Comparison of ENCODE assay signal across 8 cellular contexts in genomic region chr10:72336259-72337038, GRCh38. TPM values are rescaled to one million over a fixed set of nuclear protein-coding genes. Genes with fewer than 3 reads are reported as not detected.
DNase-seq lines count a peak whose midpoint lies in the region; ATAC-seq, FAIRE-seq and TF ChIP-seq lines count a peak whose summit lies in the region.

No MANE protein-coding gene starts in this region.

- in situ Hi-C loops in gastrocnemius medialis (cut with MboI; ENCODE audit: low sequenced_read_pairs in 4 of 4), result loop anchor here (5.0 to 25.0 kb wide), 7 partner anchors 122 to 382 kb away; partner anchors contain the start of genes CHST3 (in 3 of the 4), ANAPC16 (in 2 of the 4) and ASCC1 (in 2 of the 4)

- no peaks in the 10 kb centered on the region for H3K27me3 ChIP-seq in gastrocnemius medialis

- H3K9me3 Mint-ChIP-seq in activated CD4-positive, alpha-beta memory T cell treated with anti-CD3 and anti-CD28 coated beads, Interleukin-2, amount 10 ng/mL, durations not matched to agents 7 days and 5 days, result no peaks in the 10 kb centered on the region

- H3K27ac ChIP-seq in gastrocnemius medialis, result peak overlapping the region; percentile 85 to 95 (median 90)

- TF ChIP-seq POLR2A in GM12892 (IDR thresholded peaks at IDR 0.05; ENCODE audit: low read depth, low read length) (0 out of 2 replicates have a peak, but pooled peaks have one; percentile 4), gastrocnemius medialis (IDR thresholded peaks at IDR 0.05) (no peak)

- FAIRE-seq in GM12892 (lab: Jason Lieb, UNC), result no peak

- no peak overlapping the region for H3K4me3 ChIP-seq in gastrocnemius medialis

- CTCF ChIA-PET in activated CD4-positive, alpha-beta memory T cell treated with anti-CD3 and anti-CD28 coated beads, Interleukin-2, amount 10 ng/mL, durations not matched to agents 7 days and 5 days (lab: Charles Lee), result interaction anchor here (1.1 to 5.1 kb wide), 41 partner anchors 9 to 380 kb away, joined by 3 to 89 read pairs (median 10); partner anchors contain the start of genes ANAPC16, ASCC1, DDIT4 and SPOCK2

- H3K36me3 ChIP-seq in gastrocnemius medialis, result peaks cover 0 to 49% of the 10 kb centered on the region in 2 donors

- H3K9me3 ChIP-seq in gastrocnemius medialis, result no peaks in the 10 kb centered on the region

- peak overlapping the region; percentile 53 for H3K4me3 Mint-ChIP-seq in activated CD4-positive, alpha-beta memory T cell treated with anti-CD3 and anti-CD28 coated beads, Interleukin-2, amount 10 ng/mL, durations not matched to agents 7 days and 5 days

- intact Hi-C loops in gastrocnemius medialis (cut with DNase I; ENCODE audit: low total_unique reads), result loop anchor here (2.0 to 10.0 kb wide), 5 partner anchors 114 to 442 kb away; no protein-coding TSS in a partner anchor

- peaks cover 42 to 56% of the 10 kb centered on the region in 2 donors for H3K4me1 ChIP-seq in gastrocnemius medialis

- peaks cover 53% of the 10 kb centered on the region for H3K36me3 Mint-ChIP-seq in activated CD4-positive, alpha-beta memory T cell treated with anti-CD3 and anti-CD28 coated beads, Interleukin-2, amount 10 ng/mL, durations not matched to agents 7 days and 5 days (ENCODE audit: low read depth)

- POLR2A ChIA-PET in activated CD4-positive, alpha-beta memory T cell treated with anti-CD3 and anti-CD28 coated beads, Interleukin-2, amount 10 ng/mL, durations not matched to agents 7 days and 5 days (lab: Charles Lee), result interaction anchor here (0.6 to 12.9 kb wide), 24 partner anchors 10 to 288 kb away, joined by 3 to 225 read pairs (median 6); partner anchors contain the start of genes ANAPC16, ASCC1, DDIT4 and DNAJB12

- peaks cover 72% of the 10 kb centered on the region for H3K4me1 Mint-ChIP-seq in activated CD4-positive, alpha-beta memory T cell treated with anti-CD3 and anti-CD28 coated beads, Interleukin-2, amount 10 ng/mL, durations not matched to agents 7 days and 5 days

- no peaks in the 10 kb centered on the region for H3K27me3 Mint-ChIP-seq in activated CD4-positive, alpha-beta memory T cell treated with anti-CD3 and anti-CD28 coated beads, Interleukin-2, amount 10 ng/mL, durations not matched to agents 7 days and 5 days

- TF ChIP-seq CTCF in gastrocnemius medialis (IDR thresholded peaks at IDR 0.05 in 4 of 5, conservative IDR thresholded peaks at IDR 0.05 in 1 of 5) (no peak), GM10266 (IDR thresholded peaks at IDR 0.05; ENCODE audit: control insufficient read depth, insufficient read depth, low read depth, missing control alignments) (no peak)

- DNase-seq in GM12892 (ENCODE audit: insufficient read length) (no peak), glomerular visceral epithelial cell (ENCODE audit: extremely low spot score) (peak; percentile 50), gastrocnemius medialis (peak in 1 of 2 donors; percentile 51), GM10266 (ENCODE audit: extremely low spot score) (no peak), dedifferentiated amniotic fluid mesenchymal stem cell (ENCODE audit: extremely low spot score) (no peak), NCI-H526 treated with DMSO at 0.1 percent for 48 hours (lab: John Stamatoyannopoulos, UW) (no peak), midbrain (lab: John Stamatoyannopoulos, UW) (no peak)
- DNase-seq in activated CD4-positive, alpha-beta memory T cell treated with anti-CD3 and anti-CD28 coated beads, Interleukin-2, amount 10 ng/mL, durations not matched to agents 7 days and 5 days, result no peak

- peak overlapping the region; percentile 88 for H3K27ac Mint-ChIP-seq in activated CD4-positive, alpha-beta memory T cell treated with anti-CD3 and anti-CD28 coated beads, Interleukin-2, amount 10 ng/mL, durations not matched to agents 7 days and 5 days

- no peak for ATAC-seq in gastrocnemius medialis

RNA-seq across cellular contexts. Expression of gene DNAJB12, which starts 18.3 kb away (rescaled TPM):
- polyA plus RNA-seq in GM12892 (2012; ENCODE audit: missing spikeins), result 9.9 TPM
- 10 to 100 TPM; 23.8 to 26.7 TPM for total RNA-seq in activated CD4-positive, alpha-beta memory T cell treated with anti-CD3 and anti-CD28 coated beads, Interleukin-2, amount 10 ng/mL, durations not matched to agents 7 days and 5 days
- total RNA-seq in gastrocnemius medialis, result 10 to 100 TPM; 35.8 to 49.7 (median 39.0) TPM
